8 cellular contexts compared by ENCODE assay signal in genomic region chr1:56803561-56804156, GRCh38. TPM values are rescaled to one million over a fixed set of nuclear protein-coding genes. Genes with fewer than 3 reads are reported as not detected.
DNase-seq lines count a peak whose midpoint lies in the region; ATAC-seq, FAIRE-seq and TF ChIP-seq lines count a peak whose summit lies in the region.

No MANE protein-coding gene starts in this region.

- ATAC-seq in HG02571 (IDR thresholded peaks at IDR 0.05; ENCODE audit: unreplicated experiment) (peak; percentile 59), HG02763 (IDR thresholded peaks at IDR 0.05; ENCODE audit: unreplicated experiment) (no peak)

- no peak overlapping the region for H2AFZ ChIP-seq in endothelial cell of umbilical vein (ENCODE audit: low read depth, low read length)
- no peak overlapping the region for H2AFZ ChIP-seq in smooth muscle cell (ENCODE audit: low read depth)

- BruUV-seq in endothelial cell of umbilical vein (replicated peaks; lab: Mats Ljungman, UMichigan), result no TSS peak

- peak; percentile 46 to 63 for TF ChIP-seq CTCF in endothelial cell of umbilical vein (IDR thresholded peaks at IDR 0.05; ENCODE audit: extremely low read depth in 1 of 2, insufficient read depth in 1 of 2, low read depth in 1 of 2, low read length in 2 of 2)
- TF ChIP-seq CTCF in smooth muscle cell (IDR thresholded peaks at IDR 0.05; ENCODE audit: borderline replicate concordance, insufficient read depth, poor library complexity, severe bottlenecking), result peak; percentile 47
- no peak for TF ChIP-seq CTCF in vagina (IDR thresholded peaks at IDR 0.05)

- H3K9me3 ChIP-seq in endothelial cell of umbilical vein (replicated peaks; ENCODE audit: control insufficient read depth, insufficient read depth, low read length) (no peaks in the 10 kb centered on the region), smooth muscle cell (replicated peaks; ENCODE audit: low read depth) (no peaks in the 10 kb centered on the region), vagina (no peaks in the 10 kb centered on the region)

- no peak overlapping the region for H3K4me2 ChIP-seq in endothelial cell of umbilical vein (ENCODE audit: insufficient read depth, low read length)
- no peak overlapping the region for H3K4me2 ChIP-seq in smooth muscle cell

- H3K9ac ChIP-seq in endothelial cell of umbilical vein (replicated peaks; ENCODE audit: extremely low read depth, insufficient read depth, low read length), result no peak overlapping the region
- H3K9ac ChIP-seq in smooth muscle cell (ENCODE audit: low read depth), result no peak overlapping the region

- peak; percentile 3 for DNase-seq in NOMO-1 treated with DMSO at 0.1 percent for 48 hours (lab: John Stamatoyannopoulos, UW; ENCODE audit: unreplicated experiment)
- no peak for DNase-seq in NOMO-1 (lab: John Stamatoyannopoulos, UW; ENCODE audit: unreplicated experiment in 2 of 2)
- DNase-seq in NCI-H460 (ENCODE audit: extremely low read depth, low read depth), result peak; percentile 40
- DNase-seq in endothelial cell of umbilical vein (ENCODE audit: low read depth, low spot score), result peak; percentile 28
- no peak for DNase-seq in smooth muscle cell (lab: John Stamatoyannopoulos, UW; ENCODE audit: unreplicated experiment)
- DNase-seq in vagina (ENCODE audit: extremely low spot score in 2 of 2), result no peak

- H3K79me2 ChIP-seq in endothelial cell of umbilical vein (ENCODE audit: control insufficient read depth, insufficient read depth, low read length) (no peaks in the 10 kb centered on the region), smooth muscle cell (ENCODE audit: low read depth) (no peaks in the 10 kb centered on the region)

- CTCF ChIA-PET in endothelial cell of umbilical vein (lab: Charles Lee), result interaction anchor here (0.5 to 2.2 kb wide), 12 partner anchors 10 to 1520 kb away, joined by 3 to 10 read pairs (median 4); no protein-coding TSS in a partner anchor

- dilution Hi-C loops in endothelial cell of umbilical vein (cut with MboI; ENCODE audit: extremely low pct_ligation_motif_present, low sequenced_read_pairs), result no loop called here

- TF ChIP-seq POLR2A in endothelial cell of umbilical vein (IDR thresholded peaks at IDR 0.05; ENCODE audit: low read depth, low read length) (no peak), vagina (IDR thresholded peaks at IDR 0.05) (no peak)

- H3F3A ChIP-seq in smooth muscle cell (ENCODE audit: low read depth), result no peaks in the 10 kb centered on the region

- POLR2A ChIA-PET in endothelial cell of umbilical vein (lab: Charles Lee), result no interaction called here

- no peaks in the 10 kb centered on the region for H3K27me3 ChIP-seq in endothelial cell of umbilical vein (ENCODE audit: control insufficient read depth in 2 of 2, insufficient read depth in 2 of 2, low read length in 2 of 2)
- H3K27me3 ChIP-seq in smooth muscle cell (ENCODE audit: low read depth), result no peaks in the 10 kb centered on the region
- no peaks in the 10 kb centered on the region for H3K27me3 ChIP-seq in vagina

- 49% methylated on average over 5 of the region's 5 CpGs for WGBS in smooth muscle cell (ENCODE audit: low lambda C conversion rate)

- H3K4me3 ChIP-seq in endothelial cell of umbilical vein (replicated peaks in 1 of 3; ENCODE audit: insufficient read depth in 1 of 3, low read depth in 1 of 3, low read length in 3 of 3) (no peak overlapping the region), smooth muscle cell (no peak overlapping the region), vagina (no peak overlapping the region)

- no peaks in the 10 kb centered on the region for H3K4me1 ChIP-seq in endothelial cell of umbilical vein (ENCODE audit: control insufficient read depth, extremely low read depth, insufficient read depth, low read length)
- H3K4me1 ChIP-seq in smooth muscle cell (ENCODE audit: low read depth), result peaks cover 11% of the 10 kb centered on the region
- peaks cover 4% of the 10 kb centered on the region for H3K4me1 ChIP-seq in vagina

- H3K36me3 ChIP-seq in endothelial cell of umbilical vein (ENCODE audit: control insufficient read depth in 2 of 2, extremely low read depth in 1 of 2, insufficient read depth in 2 of 2, low read length in 2 of 2) (no peaks in the 10 kb centered on the region), smooth muscle cell (ENCODE audit: low read depth) (no peaks in the 10 kb centered on the region), vagina (no peaks in the 10 kb centered on the region)

- peak; percentile 40 for FAIRE-seq in endothelial cell of umbilical vein (lab: Jason Lieb, UNC)

- H3K27ac ChIP-seq in endothelial cell of umbilical vein (ENCODE audit: insufficient read depth, low read depth, low read length) (no peak overlapping the region), smooth muscle cell (ENCODE audit: low read depth) (no peak overlapping the region), vagina (no peak overlapping the region)

- no peaks in the 10 kb centered on the region for H3K9me1 ChIP-seq in endothelial cell of umbilical vein (replicated peaks; ENCODE audit: control insufficient read depth, extremely low read depth, insufficient read depth, low read length)

- intact Hi-C loops in endothelial cell of umbilical vein (cut with micrococcal nuclease), result no loop called here
- intact Hi-C loops in vagina (cut with DNase I), result no loop called here

- no peaks in the 10 kb centered on the region for H4K20me1 ChIP-seq in endothelial cell of umbilical vein (replicated peaks; ENCODE audit: control insufficient read depth, extremely low read depth, insufficient read depth, low read length)
- H4K20me1 ChIP-seq in smooth muscle cell (ENCODE audit: low read depth), result no peaks in the 10 kb centered on the region

TF ChIP-seq in endothelial cell of umbilical vein, 7 proteins besides CTCF, POLR2A, EP300 and RAD21:
- TF ChIP-seq EZH2 (IDR thresholded peaks at IDR 0.05; ENCODE audit: borderline replicate concordance, low read depth, low read length, severe bottlenecking), result no peak
- TF ChIP-seq JUN (IDR thresholded peaks at IDR 0.05; ENCODE audit: borderline replicate concordance, insufficient read depth, insufficient read length, low read depth), result no peak
- TF ChIP-seq POLR2AphosphoS5 (IDR thresholded peaks at IDR 0.05; ENCODE audit: insufficient read depth, low read depth, low read length), result no peak
- TF ChIP-seq MYC (IDR thresholded peaks at IDR 0.05; ENCODE audit: low read depth, low read length), result no peak
- TF ChIP-seq GATA2 (IDR thresholded peaks at IDR 0.05; ENCODE audit: insufficient read depth, insufficient read length, low read depth, low read length), result no peak
- no peak for TF ChIP-seq FOS (IDR thresholded peaks at IDR 0.05; ENCODE audit: borderline replicate concordance, insufficient read depth, low read length)
- no peak for TF ChIP-seq MAX (IDR thresholded peaks at IDR 0.05; ENCODE audit: insufficient read depth, insufficient read length)

RNA-seq across cellular contexts. Expression of gene FYB2, which starts 15.5 kb away (rescaled TPM):
- total RNA-seq in NCI-H460 (2014; rRNA removed; shearing (Covaris generic)), result not detected in 2 replicates
- polyA plus RNA-seq in NCI-H460 (2014; cell fraction: nucleus; rRNA removed), result not detected in 2 replicates
- not detected in 2 replicates for total RNA-seq in endothelial cell of umbilical vein
- not detected in 2 replicates for polyA plus RNA-seq in endothelial cell of umbilical vein
- polyA plus RNA-seq in endothelial cell of umbilical vein (2011; cell fraction: cytosol; rRNA removed), result not detected in 2 replicates
- polyA plus RNA-seq in endothelial cell of umbilical vein (2011; cell fraction: nucleus; rRNA removed), result not detected in 2 replicates
- polyA plus RNA-seq in endothelial cell of umbilical vein (2012), result not detected in 2 replicates
- polyA minus RNA-seq in endothelial cell of umbilical vein, result not detected in 2 replicates
- polyA minus RNA-seq in endothelial cell of umbilical vein (2011; cell fraction: cytosol; rRNA and poly(A)+ RNA removed), result not detected
- polyA minus RNA-seq in endothelial cell of umbilical vein (2011; cell fraction: nucleus; rRNA and poly(A)+ RNA removed), result not detected in 2 replicates
- 2.1 and 3.6 TPM in 2 replicates for total RNA-seq in smooth muscle cell
- 0.65 and 2.0 TPM in 2 replicates for polyA plus RNA-seq in smooth muscle cell
- total RNA-seq in vagina, result not detected

RNA-seq across cellular contexts. Expression of gene C8A, which starts 50.9 kb away (rescaled TPM):
- total RNA-seq in NCI-H460 (2014; rRNA removed; shearing (Covaris generic)), result not detected in 2 replicates
- polyA plus RNA-seq in NCI-H460 (2014; cell fraction: nucleus; rRNA removed), result not detected in 2 replicates
- total RNA-seq in endothelial cell of umbilical vein (not detected in 2 replicates), smooth muscle cell (not detected in 2 replicates), vagina (not detected)
- polyA plus RNA-seq in endothelial cell of umbilical vein (not detected in 2 replicates), smooth muscle cell (not detected in 2 replicates)
- not detected in 2 replicates for polyA plus RNA-seq in endothelial cell of umbilical vein (2011; cell fraction: cytosol; rRNA removed)
- polyA plus RNA-seq in endothelial cell of umbilical vein (2011; cell fraction: nucleus; rRNA removed), result not detected in 2 replicates
- not detected in 2 replicates for polyA plus RNA-seq in endothelial cell of umbilical vein (2012)
- polyA minus RNA-seq in endothelial cell of umbilical vein, result not detected in 2 replicates
- polyA minus RNA-seq in endothelial cell of umbilical vein (2011; cell fraction: cytosol; rRNA and poly(A)+ RNA removed), result not detected
- polyA minus RNA-seq in endothelial cell of umbilical vein (2011; cell fraction: nucleus; rRNA and poly(A)+ RNA removed), result not detected in 2 replicates

Comparison
In these comparisons a context has a peak if more than half of its experiments do, and no peak if none do; other contexts are left out.
1. DNase-seq: peak in NOMO-1 treated with DMSO at 0.1 percent for 48 hours (single experiment), NCI-H460 (single experiment) and endothelial cell of umbilical vein (single experiment); none in NOMO-1 (0 of 2), smooth muscle cell (single experiment) and vagina (0 of 2).
2. CTCF ChIP-seq: peak in endothelial cell of umbilical vein (2 of 2) and smooth muscle cell (single experiment); none in vagina (0 of 3).